Comparison of ENCODE assay signal across 9 cellular contexts in the genomic region with DNA sequence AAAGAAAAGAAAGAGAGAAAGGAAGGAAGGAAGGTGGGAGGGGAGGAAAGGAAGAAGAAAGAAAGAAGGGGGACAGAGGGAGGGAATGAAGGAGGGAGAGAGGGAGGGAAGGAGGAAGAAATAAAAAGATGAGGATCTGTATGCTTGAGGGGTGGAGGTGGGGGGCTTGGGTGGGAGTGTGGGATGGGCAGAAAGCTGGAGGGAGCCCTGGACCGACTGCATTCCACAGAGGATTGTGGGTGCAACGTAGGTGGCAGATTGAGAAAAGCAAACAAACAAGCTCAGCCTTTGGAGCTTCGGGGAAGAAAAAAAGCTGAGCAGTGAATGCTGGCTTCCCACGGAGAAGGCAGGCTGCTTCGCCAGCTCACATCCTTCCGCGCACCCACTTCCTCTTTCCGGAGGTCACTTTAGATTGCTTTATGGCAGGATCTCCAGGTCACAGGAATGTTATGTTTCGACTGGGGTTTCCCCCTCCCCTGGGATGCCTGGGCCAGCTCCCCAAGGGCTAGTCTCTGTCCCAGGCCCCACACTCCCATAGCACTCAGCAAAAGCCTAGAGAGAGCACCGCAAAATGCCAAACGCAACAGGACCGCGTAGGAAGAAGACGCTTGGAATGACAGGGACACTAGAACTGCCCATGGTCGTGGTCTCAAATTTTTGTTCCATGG. TPM values are rescaled to one million over a fixed set of nuclear protein-coding genes. Genes with fewer than 3 reads are reported as not detected.
DNase-seq lines count a peak whose midpoint lies in the region; ATAC-seq and TF ChIP-seq lines count a peak whose summit lies in the region.
"Had no signal": no experiment of that assay in that cellular context is flagged by ENCODE, and none has a peak within 500 bp of the region (broad histone marks: within the 10 kb centered on the region; RNA-seq: fewer than 3 reads in every experiment).

No MANE protein-coding gene starts in this region.

- no peak for TF ChIP-seq CTCF in AG04450 (IDR thresholded peaks at IDR 0.05; ENCODE audit: low read depth, low read length)
- no peak for TF ChIP-seq CTCF in lung (IDR thresholded peaks at IDR 0.05; ENCODE audit: control extremely low read depth, extremely low read depth)
- no peak for TF ChIP-seq CTCF in testis (IDR thresholded peaks at IDR 0.05)

- no peaks in the 10 kb centered on the region for H3K27me3 ChIP-seq in AG04450 (ENCODE audit: control insufficient read depth, insufficient read depth, low read length)
- no peaks in the 10 kb centered on the region for H3K27me3 ChIP-seq in SJCRH30
- no peaks in the 10 kb centered on the region for H3K27me3 ChIP-seq in ectodermal cell (ENCODE audit: control insufficient read depth, insufficient read depth, low read length, poor library complexity, severe bottlenecking)
- no peaks in the 10 kb centered on the region for H3K27me3 ChIP-seq in lung (ENCODE audit: control insufficient read depth, insufficient read depth)
- H3K27me3 ChIP-seq in testis: no peaks in the 10 kb centered on the region

- intact Hi-C loops in testis (cut with DNase I; ENCODE audit: low total_unique reads): no loop called here

- ATAC-seq in GM18861 (IDR thresholded peaks at IDR 0.05; ENCODE audit: unreplicated experiment) (peak; percentile 45), lung (ENCODE audit: insufficient read depth, low FRiP score) (no peak)

- no peaks in the 10 kb centered on the region for H3K36me3 ChIP-seq in SJCRH30
- no peaks in the 10 kb centered on the region for H3K36me3 ChIP-seq in ectodermal cell (ENCODE audit: control insufficient read depth, insufficient read depth, low read length)
- H3K36me3 ChIP-seq in lung (ENCODE audit: control insufficient read depth in 2 of 2, insufficient read depth in 2 of 2, low read length in 2 of 2): no peaks in the 10 kb centered on the region
- H3K36me3 ChIP-seq in testis (ENCODE audit: low read depth, missing control alignments): no peaks in the 10 kb centered on the region
- H3K36me3 ChIP-seq: HAP-1 had no signal

- H3K9me3 ChIP-seq in AG04450 (ENCODE audit: control insufficient read depth, insufficient read depth, low read length) (no peaks in the 10 kb centered on the region), SJCRH30 (replicated peaks) (no peaks in the 10 kb centered on the region), ectodermal cell (ENCODE audit: control insufficient read depth, low read length) (no peaks in the 10 kb centered on the region), lung (ENCODE audit: control insufficient read depth in 2 of 2, insufficient read depth in 1 of 2, low read length in 1 of 2) (no peaks in the 10 kb centered on the region), testis (no peaks in the 10 kb centered on the region)
- H3K9me3 ChIP-seq: HAP-1 had no signal

- peak; percentile 47 for DNase-seq in AG04450 (ENCODE audit: low read depth, low spot score)
- peak; percentile 79 to 84 for DNase-seq in SJCRH30
- peak; percentile 53 for DNase-seq in lung (ENCODE audit: low spot score)
- peak; percentile 46 for DNase-seq in testis
- no peak for DNase-seq in NCI-H187 treated with DMSO at 0.1 percent for 48 hours (lab: John Stamatoyannopoulos, UW)
- no peak for DNase-seq in NCI-H1092 treated with DMSO at 0.1 percent for 48 hours (lab: John Stamatoyannopoulos, UW)

- peaks cover 8% of the 10 kb centered on the region; the same call in 1 of the 2 replicates for H3K4me1 ChIP-seq in SJCRH30
- H3K4me1 ChIP-seq in ectodermal cell (ENCODE audit: control insufficient read depth, insufficient read depth, low read length): peaks cover 9% of the 10 kb centered on the region
- H3K4me1 ChIP-seq in lung (ENCODE audit: control insufficient read depth in 2 of 2, insufficient read depth in 2 of 2, low read length in 2 of 2): peaks cover 3 to 5% of the 10 kb centered on the region in 2 donors
- H3K4me1 ChIP-seq in testis: peaks cover 20% of the 10 kb centered on the region

- POLR2A ChIA-PET in AG04450 (lab: Yijun Ruan, JAX): interaction anchor here (1.4 to 1.9 kb wide), 2 partner anchors 14 to 22 kb away, joined by 7 to 11 read pairs; no protein-coding TSS in a partner anchor

- CTCF ChIA-PET in AG04450 (lab: Charles Lee): interaction anchor here (0.6 to 1.3 kb wide), 4 partner anchors 12 to 1059 kb away, joined by 3 to 6 read pairs (median 4); no protein-coding TSS in a partner anchor

- no peak for TF ChIP-seq POLR2A in testis (IDR thresholded peaks at IDR 0.05)

- H3K4me3 ChIP-seq in AG04450 (ENCODE audit: low read depth, low read length) (peak overlapping the region; percentile 31), SJCRH30 (peak overlapping the region; percentile 45), ectodermal cell (ENCODE audit: insufficient read depth, low read depth, low read length) (peak overlapping the region; percentile 30), lung (peak overlapping the region; percentile 14), testis (peak overlapping the region in 1 of 2 donors; percentile 12)
- H3K4me3 ChIP-seq: HAP-1 had no signal

- WGBS in ectodermal cell, 2 experiments: 9 to 14% methylated on average over 15 of the region's 15 CpGs
- WGBS in lung, 2 donors: 15 to 29% methylated on average over 15 of the region's 15 CpGs
- WGBS in testis, 2 donors: 20 to 27% methylated on average over 15 of the region's 15 CpGs

- H3K27ac ChIP-seq in AG04450 (ENCODE audit: low read depth, low read length) (peak overlapping the region; percentile 82), SJCRH30 (peak overlapping the region; percentile 79), ectodermal cell (ENCODE audit: insufficient read depth, low read depth, low read length, poor library complexity, severe bottlenecking) (peak overlapping the region; percentile 42), lung (ENCODE audit: low read depth in 1 of 2, low read length in 1 of 2) (peak overlapping the region in 1 of 2 donors; percentile 72), testis (peak overlapping the region; percentile 16 to 76)

RNA-seq across cellular contexts. Expression of gene LGALS8, which starts 20.7 kb away (rescaled TPM):
- 64.8 and 82.4 TPM in 2 replicates for polyA plus RNA-seq in AG04450 (2011; rRNA removed)
- polyA minus RNA-seq in AG04450 (2011; rRNA and poly(A)+ RNA removed): 51.0 and 57.8 TPM in 2 replicates
- 13.3 and 15.0 TPM in 2 replicates for total RNA-seq in SJCRH30 (2014; rRNA removed; shearing (Covaris generic))
- polyA plus RNA-seq in ectodermal cell (2013, experiment 1 of 4): 12.9 TPM
- polyA plus RNA-seq in ectodermal cell (2013, experiment 2 of 4): 13.3 TPM
- 10.0 TPM for polyA plus RNA-seq in ectodermal cell (2013, experiment 3 of 4)
- 9.8 TPM for polyA plus RNA-seq in ectodermal cell (2013, experiment 4 of 4)
- total RNA-seq in lung: 100 to 1,000 TPM in 1 of 2 donors, 10 to 100 TPM in 1; 62.0 to 160 TPM
- 10 to 100 TPM; 29.9 to 44.2 TPM for polyA plus RNA-seq in lung
- total RNA-seq in testis: 100 to 1,000 TPM; 115 to 122 TPM
- 114 TPM for polyA plus RNA-seq in testis (ENCODE audit: insufficient read depth, low read depth, low replicate concordance)

Comparison
In these comparisons a context has a peak if more than half of its experiments do, and no peak if none do; other contexts are left out.
1. DNase-seq: peak in AG04450 (single experiment), SJCRH30 (2 of 2), lung (single experiment) and testis (single experiment); none in NCI-H187 treated with DMSO at 0.1 percent for 48 hours (single experiment) and NCI-H1092 treated with DMSO at 0.1 percent for 48 hours (single experiment).